1 cellular context compared by ENCODE assay signal in the genomic region with DNA sequence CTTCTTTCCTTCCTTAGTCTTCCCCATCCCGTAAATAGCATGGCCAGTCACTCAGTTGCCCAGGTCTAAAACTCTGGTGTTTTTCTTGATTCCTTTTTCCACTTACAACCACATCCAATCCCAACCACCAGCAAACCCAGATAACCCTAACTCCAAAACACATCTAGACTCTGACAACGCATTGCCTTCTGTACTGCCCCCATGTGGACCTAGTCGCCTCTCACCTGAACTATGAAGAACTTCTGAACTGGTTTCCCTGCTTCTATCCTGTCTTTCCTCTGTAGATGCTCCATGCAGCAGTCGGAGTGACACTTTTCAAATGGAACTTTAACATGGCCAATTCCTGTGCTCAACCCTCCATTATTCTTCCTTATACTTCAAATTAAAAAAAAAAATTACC.
TF ChIP-seq lines count a peak whose summit lies in the region.

No MANE protein-coding gene starts in this region.

TF ChIP-seq in SK-N-SH, 30 proteins besides CTCF, POLR2A, EP300 and RAD21 (continued from another document):
- TF ChIP-seq GABPA (IDR thresholded peaks at IDR 0.05; ENCODE audit: low read depth), result no peak
- no peak for TF ChIP-seq FOXM1 (IDR thresholded peaks at IDR 0.05; ENCODE audit: low read depth)
- no peak for TF ChIP-seq MEF2A (IDR thresholded peaks at IDR 0.05; ENCODE audit: borderline replicate concordance, low read depth)
- no peak for TF ChIP-seq TAF1 (IDR thresholded peaks at IDR 0.05; ENCODE audit: borderline replicate concordance, low read depth, low read length)
- no peak for TF ChIP-seq RFX5 (IDR thresholded peaks at IDR 0.05; ENCODE audit: low read length)
- TF ChIP-seq FOXJ3 (CRISPR knock-in tag; IDR thresholded peaks at IDR 0.05), result no peak
- no peak for TF ChIP-seq POLR2AphosphoS5 (IDR thresholded peaks at IDR 0.05; ENCODE audit: low read depth, low read length)
- no peak for TF ChIP-seq PBX3 (IDR thresholded peaks at IDR 0.05)
